ENCODE assay signal across 16 cellular contexts in genomic region chr14:33959692-33960151, GRCh38. TPM values are rescaled to one million over a fixed set of nuclear protein-coding genes. Genes with fewer than 3 reads are reported as not detected.
DNase-seq lines count a peak whose midpoint lies in the region; ATAC-seq and TF ChIP-seq lines count a peak whose summit lies in the region.
"Had no signal": no experiment of that assay in that cellular context is flagged by ENCODE, and none has a peak within 500 bp of the region (broad histone marks: within the 10 kb centered on the region; RNA-seq: fewer than 3 reads in every experiment).

No MANE protein-coding gene starts in this region.

- CTCF ChIA-PET in SK-N-SH (lab: Yijun Ruan, JAX), result interaction anchor here (0.9 to 1.6 kb wide), 3 partner anchors 21 to 119 kb away, joined by 3 to 6 read pairs (median 3); no protein-coding TSS in a partner anchor

- no peak overlapping the region for H2AFZ ChIP-seq in SK-N-SH (ENCODE audit: low read depth)
- H2AFZ ChIP-seq in neural progenitor cell (replicated peaks), result peak overlapping the region; percentile 98

- POLR2A ChIA-PET in SK-N-SH (lab: Yijun Ruan, JAX), result no interaction called here

- H3K4me3 ChIP-seq in H7 (ENCODE audit: insufficient read depth, low read depth, low read length) (no peak overlapping the region), SK-N-SH (ENCODE audit: low read depth in 2 of 2, low read length in 1 of 2) (peak overlapping the region in 1 of 2 experiments; percentile 34; a peak in 2 of 4 replicates), neural progenitor cell (no peak overlapping the region)

- no peaks in the 10 kb centered on the region for H3K9me2 ChIP-seq in SK-N-SH

- no peak for TF ChIP-seq CTCF in SK-N-SH (IDR thresholded peaks at IDR 0.05)
- no peak for TF ChIP-seq CTCF in neural progenitor cell (IDR thresholded peaks at IDR 0.05)

- H3K4me1 ChIP-seq in SK-N-SH (ENCODE audit: control insufficient read depth in 1 of 2, insufficient read depth in 2 of 2, low read depth in 1 of 2, low read length in 1 of 2) (peaks cover 0 to 7% of the 10 kb centered on the region in 2 experiments; a peak in 2 of 4 replicates), neural progenitor cell (peaks cover 16% of the 10 kb centered on the region)

- H3K36me3 ChIP-seq in H7 (replicated peaks; ENCODE audit: control insufficient read depth, insufficient read depth, low read length), result no peaks in the 10 kb centered on the region
- H3K36me3 ChIP-seq in SK-N-SH (replicated peaks in 1 of 2; ENCODE audit: control insufficient read depth in 1 of 2, insufficient read depth in 2 of 2, low read length in 1 of 2), result no peaks in the 10 kb centered on the region
- no peaks in the 10 kb centered on the region for H3K36me3 ChIP-seq in neural progenitor cell

- peak; percentile 63 for DNase-seq in H7
- peak; percentile 83 for DNase-seq in SK-N-SH
- peak; percentile 87 for DNase-seq in globus pallidus (ENCODE audit: low spot score)
- peak; percentile 57 for DNase-seq in neural progenitor cell (ENCODE audit: low spot score)
- DNase-seq in retina, result no peak
- DNase-seq in KG1 (lab: John Stamatoyannopoulos, UW), result no peak
- DNase-seq: activated gamma-delta T cell treated with Interleukin-2 at 50 U/mL for 16 hours, DMS79, NCI-H1417, NCI-H446 treated with DMSO at 0.1 percent for 48 hours, occipital lobe, T-helper 1 cell had no signal

- H3F3A ChIP-seq in SK-N-SH (replicated peaks; ENCODE audit: insufficient read depth) (no peaks in the 10 kb centered on the region), neural progenitor cell (ENCODE audit: low read depth) (peaks cover 8% of the 10 kb centered on the region)

- no peaks in the 10 kb centered on the region for H3K36me3 Mint-ChIP-seq in neural progenitor cell
- H3K36me3 Mint-ChIP-seq: memory B cell; stimulated activated memory B cell treated with anti-CD40 and anti-IgM and Interleukin-4, amounts not matched to agents 10 μg/mL and 1 μg/mL and 100 μg/mL, for 72 hours had no signal

- no peak; the same call in 1 of the 2 replicates for TF ChIP-seq RAD21 in SK-N-SH (IDR thresholded peaks at IDR 0.05; ENCODE audit: low read length)

- H3K9me3 ChIP-seq in SK-N-SH, result no peaks in the 10 kb centered on the region
- H3K9me3 ChIP-seq in neural progenitor cell (ENCODE audit: low read depth), result no peaks in the 10 kb centered on the region

- H3K4me1 Mint-ChIP-seq in neural progenitor cell, result peaks cover 10% of the 10 kb centered on the region
- H3K4me1 Mint-ChIP-seq: stimulated activated memory B cell treated with anti-CD40 and anti-IgM and Interleukin-4, amounts not matched to agents 10 μg/mL and 1 μg/mL and 100 μg/mL, for 72 hours had no signal

- ATAC-seq in HG03139 (IDR thresholded peaks at IDR 0.05; ENCODE audit: unreplicated experiment), result no peak
- ATAC-seq: stimulated activated memory B cell treated with anti-CD40 and anti-IgM and Interleukin-4, amounts not matched to agents 10 μg/mL and 1 μg/mL and 100 μg/mL, for 72 hours had no signal

- H3K27ac ChIP-seq in SK-N-SH (ENCODE audit: low read depth in 2 of 2, low read length in 1 of 2), result peak overlapping the region in 1 of 2 experiments; percentile 79; a peak in 2 of 4 replicates
- no peak overlapping the region for H3K27ac ChIP-seq in neural progenitor cell

- H3K27me3 ChIP-seq in H7 (ENCODE audit: control insufficient read depth, insufficient read depth, low read length), result no peaks in the 10 kb centered on the region
- H3K27me3 ChIP-seq in SK-N-SH (ENCODE audit: insufficient read depth), result no peaks in the 10 kb centered on the region
- no peaks in the 10 kb centered on the region for H3K27me3 ChIP-seq in neural progenitor cell

- no peak overlapping the region for H3K27ac Mint-ChIP-seq in neural progenitor cell
- H3K27ac Mint-ChIP-seq: B cell; memory B cell; stimulated activated memory B cell treated with anti-CD40 and anti-IgM and Interleukin-4, amounts not matched to agents 10 μg/mL and 1 μg/mL and 100 μg/mL, for 72 hours had no signal

- no peak overlapping the region for H3K4me2 ChIP-seq in SK-N-SH
- H3K4me2 ChIP-seq in neural progenitor cell, result no peak overlapping the region

- H3K4me3 Mint-ChIP-seq in neural progenitor cell, result no peak overlapping the region
- H3K4me3 Mint-ChIP-seq: B cell; memory B cell; stimulated activated memory B cell treated with anti-CD40 and anti-IgM and Interleukin-4, amounts not matched to agents 10 μg/mL and 1 μg/mL and 100 μg/mL, for 72 hours had no signal

- TF ChIP-seq EP300 in SK-N-SH (IDR thresholded peaks at IDR 0.05; ENCODE audit: borderline replicate concordance in 1 of 2, low read depth in 1 of 2, low read length in 1 of 2), result peak in 1 of 2 experiments; percentile 65; a peak in 1 of 4 replicates

- H3K9ac ChIP-seq in SK-N-SH (no peak overlapping the region), neural progenitor cell (no peak overlapping the region)

- H3K79me2 ChIP-seq in SK-N-SH (ENCODE audit: insufficient read depth), result no peaks in the 10 kb centered on the region
- H3K79me2 ChIP-seq in neural progenitor cell (ENCODE audit: low read depth), result no peaks in the 10 kb centered on the region

- WGBS in SK-N-SH (ENCODE audit: low lambda C conversion rate), result 32% methylated on average over 4 of the region's 4 CpGs

- H4K20me1 ChIP-seq in SK-N-SH (ENCODE audit: insufficient read depth) (no peaks in the 10 kb centered on the region), neural progenitor cell (ENCODE audit: low read depth) (no peaks in the 10 kb centered on the region)

- H3K27me3 Mint-ChIP-seq in neural progenitor cell (ENCODE audit: insufficient read depth, low read depth), result peaks cover 8% of the 10 kb centered on the region
- H3K27me3 Mint-ChIP-seq: stimulated activated memory B cell treated with anti-CD40 and anti-IgM and Interleukin-4, amounts not matched to agents 10 μg/mL and 1 μg/mL and 100 μg/mL, for 72 hours had no signal

- H3K9me3 Mint-ChIP-seq in neural progenitor cell, result peaks cover 13% of the 10 kb centered on the region

TF ChIP-seq in SK-N-SH, 30 proteins besides CTCF, POLR2A, EP300 and RAD21:
- TF ChIP-seq MXI1 (IDR thresholded peaks at IDR 0.05; ENCODE audit: low read depth, low read length) (peak; percentile 24; the same call in 1 of the 2 replicates), CHD2 (IDR thresholded peaks at IDR 0.05; ENCODE audit: low read length, partially characterized antibody) (peak; percentile 49), GATA2 (CRISPR knock-in tag; IDR thresholded peaks at IDR 0.05) (peak; percentile 94), RCOR1 (IDR thresholded peaks at IDR 0.05; ENCODE audit: low read length) (peak; percentile 86), MEF2A (IDR thresholded peaks at IDR 0.05; ENCODE audit: borderline replicate concordance, low read depth) (no peak), SMC3 (IDR thresholded peaks at IDR 0.05; ENCODE audit: low read depth, low read length) (no peak)

RNA-seq across cellular contexts. Expression of gene EGLN3, which starts 8.8 kb away (rescaled TPM):
- 10.6 and 12.3 TPM in 2 replicates for total RNA-seq in H7 (2014; rRNA removed; shearing (Covaris generic))
- polyA plus RNA-seq in SK-N-SH (2012; rRNA removed), result 0.31 and 0.76 TPM in 2 replicates
- polyA plus RNA-seq in SK-N-SH (2012; cell fraction: cytosol; rRNA removed), result 0.36 and 0.43 TPM in 2 replicates
- polyA plus RNA-seq in SK-N-SH (2012; cell fraction: nucleus; rRNA removed), result 0.14 and 0.26 TPM in 2 replicates
- total RNA-seq in neural progenitor cell (ENCODE audit: low replicate concordance), result 65.0 and 73.5 TPM in 2 replicates

Comparison
In these comparisons a context has a peak if more than half of its experiments do, and no peak if none do; other contexts are left out.
1. DNase-seq: peak in H7 (single experiment), SK-N-SH (single experiment), globus pallidus (single experiment) and neural progenitor cell (single experiment); none in retina (single experiment) and KG1 (single experiment).